ENCODE assay signal across 8 cellular contexts in the genomic region with DNA sequence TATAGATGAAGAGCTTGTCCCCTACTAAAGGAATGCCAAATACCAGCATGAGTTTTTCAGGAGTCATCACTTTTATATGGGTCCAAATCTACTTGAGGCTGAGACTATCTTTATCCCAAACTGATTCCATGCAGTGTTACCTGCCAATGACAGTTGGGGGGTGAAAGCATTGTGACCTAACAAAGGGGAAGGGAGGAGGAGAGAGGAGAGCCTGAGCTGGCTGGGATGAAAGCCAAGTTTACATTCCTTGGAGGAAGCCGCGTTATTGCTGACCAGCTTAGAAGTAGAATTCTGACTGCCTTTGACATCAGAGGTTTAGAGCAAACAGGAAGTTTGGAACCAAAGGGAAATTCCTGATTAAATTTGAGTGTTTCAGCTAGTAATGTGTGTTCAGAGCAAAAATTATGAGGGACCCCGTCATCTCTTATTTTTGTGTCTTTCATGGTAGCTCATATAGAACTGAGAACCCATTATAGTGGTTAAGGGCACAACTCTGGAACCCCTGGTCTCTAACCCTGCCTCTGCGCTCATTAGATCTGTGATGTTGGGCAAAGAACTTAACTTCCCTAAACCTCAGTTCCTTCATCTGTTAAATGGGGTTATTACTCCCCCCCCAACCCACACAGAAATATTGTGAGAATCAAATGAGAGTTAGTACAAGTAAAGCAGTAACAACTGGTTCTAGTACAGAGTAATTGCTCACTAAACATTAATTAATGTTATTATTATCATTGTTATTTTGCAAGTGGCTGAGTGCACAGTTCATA.
DNase-seq lines count a peak whose midpoint lies in the region; ATAC-seq and TF ChIP-seq lines count a peak whose summit lies in the region.

No MANE protein-coding gene starts in this region.

- TF ChIP-seq CTCF in epithelial cell of esophagus (IDR thresholded peaks at IDR 0.05; ENCODE audit: insufficient read depth, low read depth, low read length, missing control alignments) = no peak

- H3K27me3 ChIP-seq in NT2/D1 (ENCODE audit: insufficient read depth, insufficient read length) (no peaks in the 10 kb centered on the region), muscle layer of duodenum (ENCODE audit: low read depth, low read length) (no peaks in the 10 kb centered on the region)

- no peak overlapping the region for H3K9ac ChIP-seq in NT2/D1 (ENCODE audit: insufficient read length, low read depth)

- peak overlapping the region; percentile 85 for H3K27ac ChIP-seq in muscle layer of duodenum (ENCODE audit: low read length)

- H3K9me3 ChIP-seq in NT2/D1 (ENCODE audit: insufficient read depth, low read length) (no peaks in the 10 kb centered on the region), muscle layer of duodenum (ENCODE audit: control insufficient read depth in 1 of 2, low read length in 2 of 2) (peaks cover 0 to 4% of the 10 kb centered on the region in 2 donors)

- ATAC-seq in HG03520 (IDR thresholded peaks at IDR 0.05; ENCODE audit: unreplicated experiment) = no peak
- ATAC-seq in HG03139 (IDR thresholded peaks at IDR 0.05; ENCODE audit: unreplicated experiment) = no peak

- DNase-seq in AG20443 (ENCODE audit: low spot score) = peak; percentile 90
- peak; percentile 33 for DNase-seq in NT2/D1 (ENCODE audit: low read depth, low spot score)
- DNase-seq in epithelial cell of esophagus (ENCODE audit: low read depth) = peak; percentile 91
- no peak for DNase-seq in NCI-H82 (lab: John Stamatoyannopoulos, UW)
- DNase-seq in NCI-H526 treated with DMSO at 0.1 percent for 48 hours (lab: John Stamatoyannopoulos, UW) = no peak

- H3K4me1 ChIP-seq in NT2/D1 (ENCODE audit: insufficient read depth, insufficient read length) (no peaks in the 10 kb centered on the region), muscle layer of duodenum (ENCODE audit: control insufficient read depth in 1 of 2, insufficient read depth in 2 of 2, low read length in 2 of 2) (peaks cover 7 to 15% of the 10 kb centered on the region in 2 donors)

- H3K36me3 ChIP-seq in NT2/D1 (ENCODE audit: insufficient read depth, insufficient read length, low read length) (no peaks in the 10 kb centered on the region), muscle layer of duodenum (ENCODE audit: control insufficient read depth in 1 of 2, insufficient read depth in 2 of 2, low read length in 2 of 2) (peaks cover 0 to 3% of the 10 kb centered on the region in 2 donors)

- no peak overlapping the region for H3K4me3 ChIP-seq in NT2/D1 (ENCODE audit: insufficient read length, low read depth)
- H3K4me3 ChIP-seq in epithelial cell of esophagus (ENCODE audit: low read length) = no peak overlapping the region
- no peak overlapping the region for H3K4me3 ChIP-seq in muscle layer of duodenum (ENCODE audit: low read depth in 1 of 2, low read length in 2 of 2)

Comparison
In these comparisons a context has a peak if more than half of its experiments do, and no peak if none do; other contexts are left out.
1. DNase-seq: peak in AG20443 (single experiment), NT2/D1 (single experiment) and epithelial cell of esophagus (single experiment); none in NCI-H82 (single experiment) and NCI-H526 treated with DMSO at 0.1 percent for 48 hours (single experiment).